ENCODE assay signal across 24 cellular contexts in genomic region chr3:171789759-171790505, GRCh38. TPM values are rescaled to one million over a fixed set of nuclear protein-coding genes. Genes with fewer than 3 reads are reported as not detected.
DNase-seq lines count a peak whose midpoint lies in the region; ATAC-seq and TF ChIP-seq lines count a peak whose summit lies in the region.
"Had no signal": no experiment of that assay in that cellular context is flagged by ENCODE, and none has a peak within 500 bp of the region (broad histone marks: within the 10 kb centered on the region; RNA-seq: fewer than 3 reads in every experiment).

No MANE protein-coding gene starts in this region.

- no peak overlapping the region for H3K4me3 ChIP-seq in BLaER1
- H3K4me3 ChIP-seq in neural progenitor cell = no peak overlapping the region
- H3K4me3 ChIP-seq: gastroesophageal sphincter, pancreas, uterus had no signal

- H3K4me2 ChIP-seq in BLaER1 = peak overlapping the region; percentile 80
- H3K4me2 ChIP-seq in neural progenitor cell = no peak overlapping the region

- no peaks in the 10 kb centered on the region for H3K27me3 ChIP-seq in BLaER1
- H3K27me3 ChIP-seq in neural progenitor cell = no peaks in the 10 kb centered on the region
- H3K27me3 ChIP-seq: gastroesophageal sphincter, pancreas, uterus had no signal

- TF ChIP-seq CTCF in neural progenitor cell (IDR thresholded peaks at IDR 0.05) = no peak

- H3K27me3 Mint-ChIP-seq in neural progenitor cell (ENCODE audit: insufficient read depth, low read depth) = peaks cover 12% of the 10 kb centered on the region
- H3K27me3 Mint-ChIP-seq in natural killer cell treated with Interleukin-12 subunit alpha and Interleukin-12 subunit beta and Interleukin-15 and Interleukin-18, amount 100 ng/mL, for 72 hours = no peaks in the 10 kb centered on the region
- H3K27me3 Mint-ChIP-seq: activated CD4-positive, alpha-beta T cell treated with anti-CD3 and anti-CD28 coated beads for 36 hours had no signal

- H3K4me1 Mint-ChIP-seq in neural progenitor cell = peaks cover 25% of the 10 kb centered on the region
- peaks cover 7 to 10% of the 10 kb centered on the region in 2 donors for H3K4me1 Mint-ChIP-seq in natural killer cell treated with Interleukin-12 subunit alpha and Interleukin-12 subunit beta and Interleukin-15 and Interleukin-18, amount 100 ng/mL, for 72 hours (ENCODE audit: low read depth in 2 of 2)
- H3K4me1 Mint-ChIP-seq: activated CD4-positive, alpha-beta T cell treated with anti-CD3 and anti-CD28 coated beads for 36 hours; stimulated activated naive CD8-positive, alpha-beta T cell treated with anti-CD3 and anti-CD28 coated beads, Interleukin-15, amount 100 ng/mL, for 72 hours had no signal

- H4K20me1 ChIP-seq in BLaER1 = no peaks in the 10 kb centered on the region
- no peaks in the 10 kb centered on the region for H4K20me1 ChIP-seq in neural progenitor cell (ENCODE audit: low read depth)

- ATAC-seq in natural killer cell treated with Interleukin-12 subunit alpha and Interleukin-12 subunit beta and Interleukin-15 and Interleukin-18, amount 100 ng/mL, for 72 hours = no peak
- no peak for ATAC-seq in HG02759 (IDR thresholded peaks at IDR 0.05; ENCODE audit: unreplicated experiment)
- ATAC-seq: activated CD4-positive, alpha-beta T cell treated with anti-CD3 and anti-CD28 coated beads for 36 hours; stimulated activated naive CD8-positive, alpha-beta T cell treated with anti-CD3 and anti-CD28 coated beads, Interleukin-15, amount 100 ng/mL, for 72 hours had no signal

- no peaks in the 10 kb centered on the region for H3F3A ChIP-seq in neural progenitor cell (ENCODE audit: low read depth)

- peaks cover 61% of the 10 kb centered on the region for H3K4me1 ChIP-seq in BLaER1
- H3K4me1 ChIP-seq in neural progenitor cell = peaks cover 7% of the 10 kb centered on the region
- H3K4me1 ChIP-seq: pancreas had no signal

- H3K27ac ChIP-seq in BLaER1 (peak overlapping the region; percentile 75), caudate nucleus (ENCODE audit: low read depth, low read length) (peak overlapping the region; percentile 37), neural progenitor cell (no peak overlapping the region)
- H3K27ac ChIP-seq: pancreas had no signal

- peaks cover 2% of the 10 kb centered on the region for H3K36me3 Mint-ChIP-seq in neural progenitor cell
- peaks cover 5% of the 10 kb centered on the region for H3K36me3 Mint-ChIP-seq in natural killer cell treated with Interleukin-12 subunit alpha and Interleukin-12 subunit beta and Interleukin-15 and Interleukin-18, amount 100 ng/mL, for 72 hours

- H3K27ac Mint-ChIP-seq in neural progenitor cell = no peak overlapping the region
- no peak overlapping the region for H3K27ac Mint-ChIP-seq in natural killer cell treated with Interleukin-12 subunit alpha and Interleukin-12 subunit beta and Interleukin-15 and Interleukin-18, amount 100 ng/mL, for 72 hours
- H3K27ac Mint-ChIP-seq: activated CD4-positive, alpha-beta T cell treated with anti-CD3 and anti-CD28 coated beads for 36 hours; stimulated activated naive CD8-positive, alpha-beta T cell treated with anti-CD3 and anti-CD28 coated beads, Interleukin-15, amount 100 ng/mL, for 72 hours had no signal

- no peak overlapping the region for H3K4me3 Mint-ChIP-seq in neural progenitor cell
- no peak overlapping the region for H3K4me3 Mint-ChIP-seq in natural killer cell treated with Interleukin-12 subunit alpha and Interleukin-12 subunit beta and Interleukin-15 and Interleukin-18, amount 100 ng/mL, for 72 hours
- H3K4me3 Mint-ChIP-seq: activated CD4-positive, alpha-beta T cell treated with anti-CD3 and anti-CD28 coated beads for 36 hours; stimulated activated naive CD8-positive, alpha-beta T cell treated with anti-CD3 and anti-CD28 coated beads, Interleukin-15, amount 100 ng/mL, for 72 hours had no signal

- peak; percentile 39 for DNase-seq in NCI-H526 treated with DMSO at 0.1 percent for 48 hours (lab: John Stamatoyannopoulos, UW)
- DNase-seq in caudate nucleus (lab: John Stamatoyannopoulos, UW) = no peak
- peak; percentile 29 for DNase-seq in neural progenitor cell (ENCODE audit: low spot score)
- no peak for DNase-seq in activated CD4-positive, alpha-beta T cell treated with anti-CD3 and anti-CD28 coated beads, Interleukin-2, amount 50 U/mL, for 1 hour
- DNase-seq in natural killer cell treated with Interleukin-12 subunit alpha and Interleukin-12 subunit beta and Interleukin-15 and Interleukin-18, amount 100 ng/mL, for 72 hours (ENCODE audit: low spot score) = no peak
- no peak for DNase-seq in NCI-H2171 (lab: John Stamatoyannopoulos, UW)
- DNase-seq: activated CD4-positive, alpha-beta T cell treated with anti-CD3 and anti-CD28 coated beads for 36 hours; activated gamma-delta T cell treated with Interleukin-2 at 50 U/mL for 16 hours; amniotic stem cell; GOT3; MM.1S; NCI-H187 treated with DMSO at 0.1 percent for 48 hours; NCI-H446 treated with DMSO at 0.1 percent for 48 hours; OCI-M1; pancreas; SK-N-SH; stimulated activated naive CD8-positive, alpha-beta T cell treated with anti-CD3 and anti-CD28 coated beads, Interleukin-15, amount 100 ng/mL, for 72 hours; T1000; uterus had no signal

- no peak overlapping the region for H3K9ac ChIP-seq in BLaER1
- H3K9ac ChIP-seq in neural progenitor cell = no peak overlapping the region

- H3K36me3 ChIP-seq in BLaER1 (no peaks in the 10 kb centered on the region), neural progenitor cell (no peaks in the 10 kb centered on the region)
- H3K36me3 ChIP-seq: gastroesophageal sphincter, pancreas, uterus had no signal

- H3K79me2 ChIP-seq in neural progenitor cell (ENCODE audit: low read depth) = no peaks in the 10 kb centered on the region

- H3K9me3 ChIP-seq in BLaER1 = peaks cover 7% of the 10 kb centered on the region
- H3K9me3 ChIP-seq in neural progenitor cell (ENCODE audit: low read depth) = no peaks in the 10 kb centered on the region
- H3K9me3 ChIP-seq: gastroesophageal sphincter, pancreas, SK-N-SH, uterus had no signal

- H3K9me3 Mint-ChIP-seq in neural progenitor cell = peaks cover 2% of the 10 kb centered on the region
- no peaks in the 10 kb centered on the region for H3K9me3 Mint-ChIP-seq in natural killer cell treated with Interleukin-12 subunit alpha and Interleukin-12 subunit beta and Interleukin-15 and Interleukin-18, amount 100 ng/mL, for 72 hours
- H3K9me3 Mint-ChIP-seq: stimulated activated naive CD8-positive, alpha-beta T cell treated with anti-CD3 and anti-CD28 coated beads, Interleukin-15, amount 100 ng/mL, for 72 hours had no signal

- H2AFZ ChIP-seq in neural progenitor cell (replicated peaks) = no peak overlapping the region

RNA-seq across cellular contexts. Expression of gene PLD1, which starts 20.4 kb away (rescaled TPM):
- 0.19 and 0.21 TPM in 2 replicates for total RNA-seq in neural progenitor cell (ENCODE audit: low replicate concordance)
- 1 to 10 TPM; 5.4 to 7.7 TPM for total RNA-seq in natural killer cell treated with Interleukin-12 subunit alpha and Interleukin-12 subunit beta and Interleukin-15 and Interleukin-18, amount 100 ng/mL, for 72 hours

RNA-seq across cellular contexts. Expression of gene TMEM212, which starts 53.2 kb away (rescaled TPM):
- not detected in 2 replicates for total RNA-seq in neural progenitor cell (ENCODE audit: low replicate concordance)
- total RNA-seq in natural killer cell treated with Interleukin-12 subunit alpha and Interleukin-12 subunit beta and Interleukin-15 and Interleukin-18, amount 100 ng/mL, for 72 hours = not detected
- total RNA-seq: activated CD4-positive, alpha-beta T cell treated with anti-CD3 and anti-CD28 coated beads for 36 hours; Daoy; gastroesophageal sphincter; lower leg skin; pancreas had no signal

Comparison
In these comparisons a context has a peak if more than half of its experiments do, and no peak if none do; other contexts are left out.
1. DNase-seq: peak in NCI-H526 treated with DMSO at 0.1 percent for 48 hours (single experiment) and neural progenitor cell (single experiment); none in caudate nucleus (0 of 61), activated CD4-positive, alpha-beta T cell treated with anti-CD3 and anti-CD28 coated beads, Interleukin-2, amount 50 U/mL, for 1 hour (single experiment), natural killer cell treated with Interleukin-12 subunit alpha and Interleukin-12 subunit beta and Interleukin-15 and Interleukin-18, amount 100 ng/mL, for 72 hours (single experiment) and NCI-H2171 (single experiment).